ENCODE assay signal across 8 cellular contexts in genomic region chr14:77094672-77095284, GRCh38. TPM values are rescaled to one million over a fixed set of nuclear protein-coding genes. Genes with fewer than 3 reads are reported as not detected.
DNase-seq lines count a peak whose midpoint lies in the region; ATAC-seq and TF ChIP-seq lines count a peak whose summit lies in the region.

No MANE protein-coding gene starts in this region.

- intact Hi-C loops in Caco-2 (cut with micrococcal nuclease; ENCODE audit: unreplicated experiment), result loop anchor here (1.0 kb wide), 4 partner anchors 8 to 222 kb away; no protein-coding TSS in a partner anchor
- intact Hi-C loops in stomach (cut with DNase I; ENCODE audit: low total_unique reads), result loop anchor here (5.0 kb wide), 1 partner anchor 33 kb away; no protein-coding TSS in a partner anchor

- WGBS in stomach, 5 donors, result 20 to 24% (median 21%) methylated on average over 8 of the region's 8 CpGs

- H3K27me3 Mint-ChIP-seq in Caco-2 (ENCODE audit: insufficient read depth, unreplicated experiment) (no peaks in the 10 kb centered on the region), neural crest cell (ENCODE audit: low read depth) (no peaks in the 10 kb centered on the region)

- H3K4me1 Mint-ChIP-seq in Caco-2 (ENCODE audit: low read depth, unreplicated experiment) (peaks cover 10% of the 10 kb centered on the region), neural crest cell (peaks cover 40% of the 10 kb centered on the region)

- no TSS peak for BruUV-seq in Caco-2 (replicated peaks; lab: Mats Ljungman, UMichigan)

- TF ChIP-seq RAD21 in Ishikawa (IDR thresholded peaks at IDR 0.05; ENCODE audit: low read depth), result peak; percentile 96

- TF ChIP-seq POLR2A in stomach (IDR thresholded peaks at IDR 0.05), result no peak

- H3K9ac ChIP-seq in fibroblast of lung (ENCODE audit: insufficient read depth, low read length), result no peak overlapping the region

- CTCF ChIA-PET in Caco-2 (lab: Charles Lee), result interaction anchor here (0.7 to 1.6 kb wide), 4 partner anchors 24 to 844 kb away, joined by 3 to 8 read pairs (median 4); no protein-coding TSS in a partner anchor

- H3K9me3 Mint-ChIP-seq in Caco-2 (ENCODE audit: unreplicated experiment) (peaks cover 17% of the 10 kb centered on the region), neural crest cell (peaks cover 4% of the 10 kb centered on the region)

- H3K36me3 Mint-ChIP-seq in Caco-2 (ENCODE audit: insufficient read depth, unreplicated experiment) (peaks cover 13% of the 10 kb centered on the region), neural crest cell (ENCODE audit: low read depth) (peaks cover 5% of the 10 kb centered on the region)

- H3K9me3 ChIP-seq in Caco-2 (peaks cover 15% of the 10 kb centered on the region; the same call in 1 of the 2 replicates), fibroblast of lung (ENCODE audit: control insufficient read depth, insufficient read depth, low read depth, low read length) (no peaks in the 10 kb centered on the region), stomach (peaks cover 0 to 18% (median 15%) of the 10 kb centered on the region in 4 donors)

- no peak for ATAC-seq in HG03521 (IDR thresholded peaks at IDR 0.05; ENCODE audit: unreplicated experiment)

- no peaks in the 10 kb centered on the region for H4K20me1 ChIP-seq in fibroblast of lung (ENCODE audit: control insufficient read depth, extremely low read depth, insufficient read depth, low read length)

- TF ChIP-seq CTCF in Caco-2 (IDR thresholded peaks at IDR 0.05; ENCODE audit: insufficient read depth in 1 of 2, low read depth in 1 of 2, low read length in 1 of 2, severe bottlenecking in 1 of 2, unreplicated experiment in 1 of 2) (peak; percentile 71 to 85), fibroblast of lung (conservative IDR thresholded peaks at IDR 0.05 in 1 of 2, IDR thresholded peaks at IDR 0.05 in 1 of 2; ENCODE audit: low read depth in 1 of 2, low read length in 2 of 2) (peak; percentile 89 to 93), neural crest cell (conservative IDR thresholded peaks at IDR 0.05) (peak; percentile 91), stomach (IDR thresholded peaks at IDR 0.05) (peak in 5 of 7 experiments; percentile 58 to 80 (median 70))

- H2AFZ ChIP-seq in fibroblast of lung (ENCODE audit: low read length), result no peak overlapping the region

- H3K27ac ChIP-seq in fibroblast of lung (ENCODE audit: insufficient read depth, low read length) (no peak overlapping the region), stomach (peak overlapping the region in 1 of 5 donors; percentile 14)

- no peak overlapping the region for H3K4me2 ChIP-seq in fibroblast of lung (ENCODE audit: extremely low read depth, insufficient read depth, low read length)

- POLR2A ChIA-PET in Caco-2 (lab: Charles Lee), result no interaction called here

- DNase-seq in Caco-2, result peak; percentile 80 to 85
- DNase-seq in OCI-M1 (lab: John Stamatoyannopoulos, UW), result peak; percentile 82
- DNase-seq in activated T-cell treated with anti-CD3 and anti-CD28 coated beads, Interleukin-2, amount 50 U/mL, for 1 hour, result peak; percentile 73
- DNase-seq in fibroblast of lung (ENCODE audit: low read depth in 2 of 2), result peak; percentile 64 to 84
- DNase-seq in neural crest cell (ENCODE audit: low read depth, low spot score), result peak; percentile 87
- peak; percentile 83 for DNase-seq in stomach

- H3K4me3 ChIP-seq in Caco-2 (ENCODE audit: low read depth, low read length), result no peak overlapping the region
- H3K4me3 ChIP-seq in fibroblast of lung (replicated peaks in 1 of 4; ENCODE audit: control extremely low read depth in 1 of 4, insufficient read depth in 1 of 4, low read depth in 3 of 4, low read length in 4 of 4), result no peak overlapping the region
- H3K4me3 ChIP-seq in stomach, result no peak overlapping the region

- H3K4me1 ChIP-seq in Caco-2 (peaks cover 5% of the 10 kb centered on the region; the same call in 1 of the 2 replicates), fibroblast of lung (ENCODE audit: control insufficient read depth, extremely low read depth, insufficient read depth, low read length) (peaks cover 11% of the 10 kb centered on the region), stomach (peaks cover 16 to 36% (median 27%) of the 10 kb centered on the region in 4 donors)

- H3K4me3 Mint-ChIP-seq in Caco-2 (ENCODE audit: unreplicated experiment) (no peak overlapping the region), neural crest cell (peak overlapping the region; percentile 83)

- H3K27ac Mint-ChIP-seq in Caco-2 (ENCODE audit: unreplicated experiment), result peak overlapping the region; percentile 4
- no peak overlapping the region for H3K27ac Mint-ChIP-seq in neural crest cell (ENCODE audit: unreplicated experiment)

- H3K36me3 ChIP-seq in Caco-2 (ENCODE audit: control insufficient read depth, insufficient read depth, low read length), result no peaks in the 10 kb centered on the region
- no peaks in the 10 kb centered on the region for H3K36me3 ChIP-seq in fibroblast of lung (ENCODE audit: control insufficient read depth, insufficient read depth, low read length)
- no peaks in the 10 kb centered on the region for H3K36me3 ChIP-seq in stomach

- peaks cover 7% of the 10 kb centered on the region for H3K79me2 ChIP-seq in fibroblast of lung (ENCODE audit: control insufficient read depth, insufficient read depth, low read length)

- H3K27me3 ChIP-seq in Caco-2 (replicated peaks; ENCODE audit: control insufficient read depth, insufficient read depth, low read length) (no peaks in the 10 kb centered on the region), fibroblast of lung (ENCODE audit: control insufficient read depth, insufficient read depth, low read length) (no peaks in the 10 kb centered on the region), stomach (no peaks in the 10 kb centered on the region)

- TF ChIP-seq EP300 in Ishikawa (IDR thresholded peaks at IDR 0.05; ENCODE audit: borderline replicate concordance) (no peak), stomach (IDR thresholded peaks at IDR 0.05) (no peak)

TF ChIP-seq in Ishikawa, 13 proteins besides CTCF, POLR2A, EP300 and RAD21:
- TF ChIP-seq TCF12 (IDR thresholded peaks at IDR 0.05; ENCODE audit: low read depth), result no peak
- no peak for TF ChIP-seq TAF1 (IDR thresholded peaks at IDR 0.05; ENCODE audit: low read depth)
- TF ChIP-seq CREB1 (IDR thresholded peaks at IDR 0.05; ENCODE audit: low read depth), result no peak
- no peak for TF ChIP-seq REST (IDR thresholded peaks at IDR 0.05; ENCODE audit: low read depth)
- no peak for TF ChIP-seq CEBPB (IDR thresholded peaks at IDR 0.05)
- TF ChIP-seq YY1 (IDR thresholded peaks at IDR 0.05; ENCODE audit: low read depth), result no peak
- TF ChIP-seq FOXM1 (IDR thresholded peaks at IDR 0.05; ENCODE audit: borderline replicate concordance, low read depth), result no peak
- no peak for TF ChIP-seq NFIC (IDR thresholded peaks at IDR 0.05)
- TF ChIP-seq ZBTB7A (IDR thresholded peaks at IDR 0.05; ENCODE audit: low read depth), result no peak
- TF ChIP-seq MAX (IDR thresholded peaks at IDR 0.05), result no peak
- no peak for TF ChIP-seq TEAD4 (IDR thresholded peaks at IDR 0.05)
- TF ChIP-seq, protein P1, sequence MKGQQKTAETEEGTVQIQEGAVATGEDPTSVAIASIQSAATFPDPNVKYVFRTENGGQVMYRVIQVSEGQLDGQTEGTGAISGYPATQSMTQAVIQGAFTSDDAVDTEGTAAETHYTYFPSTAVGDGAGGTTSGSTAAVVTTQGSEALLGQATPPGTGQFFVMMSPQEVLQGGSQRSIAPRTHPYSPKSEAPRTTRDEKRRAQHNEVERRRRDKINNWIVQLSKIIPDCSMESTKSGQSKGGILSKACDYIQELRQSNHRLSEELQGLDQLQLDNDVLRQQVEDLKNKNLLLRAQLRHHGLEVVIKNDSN (IDR thresholded peaks at IDR 0.05), result no peak
- no peak for TF ChIP-seq EGR1 (IDR thresholded peaks at IDR 0.05)

RNA-seq across cellular contexts. Expression of gene CIPC, which starts 3.3 kb away (rescaled TPM):
- total RNA-seq in Caco-2 (2022) (12.8 and 15.4 TPM in 2 replicates), fibroblast of lung (10.8 and 12.1 TPM in 2 replicates), neural crest cell (28.7 and 29.8 TPM in 2 replicates), stomach (10 to 100 TPM; 12.7 to 81.1 (median 32.2) TPM)
- polyA plus RNA-seq in fibroblast of lung (8.9 and 12.8 TPM in 2 replicates), stomach (10 to 100 TPM in 1 of 3 donors, 1 to 10 TPM in 2; 6.0 to 10.6 (median 6.1) TPM)
- 4.8 and 7.4 TPM in 2 replicates for polyA plus RNA-seq in fibroblast of lung (2012)
- 9.5 and 11.5 TPM in 2 replicates for polyA minus RNA-seq in fibroblast of lung (ENCODE audit: low replicate concordance)

RNA-seq across cellular contexts. Expression of gene ZDHHC22, which starts 46.8 kb away (rescaled TPM):
- total RNA-seq in Caco-2 (2022), result not detected in 2 replicates
- not detected in 2 replicates for total RNA-seq in fibroblast of lung
- polyA plus RNA-seq in fibroblast of lung, result not detected in 2 replicates
- not detected in 2 replicates for polyA plus RNA-seq in fibroblast of lung (2012)
- polyA minus RNA-seq in fibroblast of lung (ENCODE audit: low replicate concordance), result not detected in 2 replicates
- 5.6 and 5.9 TPM in 2 replicates for total RNA-seq in neural crest cell
- under 1 TPM in 1 of 5 donors, not detected in 4; 0.18 TPM for total RNA-seq in stomach
- under 1 TPM in 1 of 3 donors, not detected in 2; 0.08 TPM for polyA plus RNA-seq in stomach
